ENCODE assay signal across 12 cellular contexts in genomic region chr2:79717364-79718007, GRCh38.
DNase-seq lines count a peak whose midpoint lies in the region; ATAC-seq and TF ChIP-seq lines count a peak whose summit lies in the region.
"Had no signal": no experiment of that assay in that cellular context is flagged by ENCODE, and none has a peak within 500 bp of the region (broad histone marks: within the 10 kb centered on the region; RNA-seq: fewer than 3 reads in every experiment).

No MANE protein-coding gene starts in this region.

- peak overlapping the region; percentile 49 for H3K14ac ChIP-seq in trophoblast cell (ENCODE audit: low read length)

- POLR2A ChIA-PET in Panc1 (lab: Charles Lee), result no interaction called here

- CTCF ChIA-PET in Panc1 (lab: Charles Lee), result interaction anchor here (0.6 kb wide), 1 partner anchor 85 kb away, joined by 4 read pairs; no protein-coding TSS in a partner anchor

- H4K12ac ChIP-seq in trophoblast cell (ENCODE audit: low read depth, low read length), result no peak overlapping the region

- H3K27me3 ChIP-seq in Panc1 (ENCODE audit: control insufficient read depth, insufficient read depth, low read length), result no peaks in the 10 kb centered on the region
- no peaks in the 10 kb centered on the region for H3K27me3 ChIP-seq in fibroblast of lung (ENCODE audit: control insufficient read depth, insufficient read depth, low read length)
- no peaks in the 10 kb centered on the region for H3K27me3 ChIP-seq in trophoblast cell (ENCODE audit: insufficient read depth, low read length)
- H3K27me3 ChIP-seq: adrenal gland had no signal

- peak overlapping the region; percentile 87 for H2BK5ac ChIP-seq in trophoblast cell (ENCODE audit: low read depth, low read length, poor library complexity)

- H3K4me3 ChIP-seq in Panc1 (ENCODE audit: low read depth in 2 of 2, low read length in 2 of 2) (no peak overlapping the region), fibroblast of lung (replicated peaks in 1 of 4; ENCODE audit: control extremely low read depth in 1 of 4, insufficient read depth in 1 of 4, low read depth in 3 of 4, low read length in 4 of 4) (no peak overlapping the region), trophoblast cell (ENCODE audit: low read depth, low read length) (no peak overlapping the region), mucosa of descending colon (no peak overlapping the region)
- H3K4me3 ChIP-seq: adrenal gland had no signal

- intact Hi-C loops in Panc1 (cut with micrococcal nuclease; ENCODE audit: unreplicated experiment) (no loop called here), mucosa of descending colon (cut with DNase I, micrococcal nuclease) (no loop called here), head of caudate nucleus (cut with DNase I) (no loop called here)

- BruUV-seq in Panc1 (replicated peaks; lab: Mats Ljungman, UMichigan), result no TSS peak

- H3K4me2 ChIP-seq in fibroblast of lung (ENCODE audit: extremely low read depth, insufficient read depth, low read length) (no peak overlapping the region), trophoblast cell (ENCODE audit: low read length) (peak overlapping the region; percentile 21)

- no peak overlapping the region for H3K23ac ChIP-seq in trophoblast cell (ENCODE audit: low read length)

- H2BK120ac ChIP-seq in trophoblast cell (ENCODE audit: insufficient read depth, low read length, poor library complexity), result peak overlapping the region; percentile 72

- no peaks in the 10 kb centered on the region for H3K36me3 ChIP-seq in Panc1 (ENCODE audit: control insufficient read depth, insufficient read depth, low read length)
- H3K36me3 ChIP-seq in fibroblast of lung (ENCODE audit: control insufficient read depth, insufficient read depth, low read length), result no peaks in the 10 kb centered on the region
- no peaks in the 10 kb centered on the region for H3K36me3 ChIP-seq in trophoblast cell (ENCODE audit: control insufficient read depth in 1 of 2, insufficient read depth in 2 of 2, low read length in 2 of 2)
- H3K36me3 ChIP-seq in mucosa of descending colon (ENCODE audit: low read depth), result no peaks in the 10 kb centered on the region
- H3K36me3 ChIP-seq: adrenal gland had no signal

- DNase-seq in EL (peak; percentile 97), Panc1 (ENCODE audit: low read depth, low spot score) (peak; percentile 33), fibroblast of lung (ENCODE audit: low read depth in 2 of 2) (peak; percentile 28 to 99), trophoblast cell (peak; percentile 43 to 55), mucosa of descending colon (no peak), head of caudate nucleus (no peak)
- DNase-seq: adrenal gland, DMS79 had no signal

- WGBS in trophoblast cell (ENCODE audit: extremely low coverage, insufficient coverage, insufficient read length), result no CpG with 5 or more reads among the region's 5 CpGs

- no peak for TF ChIP-seq CTCF in Panc1 (IDR thresholded peaks at IDR 0.05)
- no peak for TF ChIP-seq CTCF in fibroblast of lung (conservative IDR thresholded peaks at IDR 0.05 in 1 of 2, IDR thresholded peaks at IDR 0.05 in 1 of 2; ENCODE audit: low read depth in 1 of 2, low read length in 2 of 2)
- no peak for TF ChIP-seq CTCF in mucosa of descending colon (IDR thresholded peaks at IDR 0.05)

- no peak overlapping the region for H3K4ac ChIP-seq in trophoblast cell (ENCODE audit: low read depth, low read length)

- peak overlapping the region; percentile 23 for H2AK5ac ChIP-seq in trophoblast cell (ENCODE audit: low read length)

- H3K27ac ChIP-seq in Panc1 (ENCODE audit: low read length), result peak overlapping the region; percentile 26
- H3K27ac ChIP-seq in fibroblast of lung (ENCODE audit: insufficient read depth, low read length), result no peak overlapping the region
- peak overlapping the region; percentile 90 for H3K27ac ChIP-seq in trophoblast cell (ENCODE audit: low read depth, low read length)
- H3K27ac ChIP-seq: adrenal gland had no signal

- H3K18ac ChIP-seq in trophoblast cell (ENCODE audit: low read length), result peak overlapping the region; percentile 73

- no peaks in the 10 kb centered on the region for H4K20me1 ChIP-seq in fibroblast of lung (ENCODE audit: control insufficient read depth, extremely low read depth, insufficient read depth, low read length)

- H2AFZ ChIP-seq in fibroblast of lung (ENCODE audit: low read length), result no peak overlapping the region
- no peak overlapping the region for H2AFZ ChIP-seq in trophoblast cell (ENCODE audit: insufficient read depth, low read length, poor library complexity)

- in situ Hi-C loops in Panc1 (cut with HindIII; ENCODE audit: low pct_unique_long_range_greater_than_20kb, low sequenced_read_pairs), result no loop called here

- H3K4me1 ChIP-seq in Panc1 (ENCODE audit: control insufficient read depth, insufficient read depth, low read length) (no peaks in the 10 kb centered on the region; the same call in 1 of the 2 replicates), fibroblast of lung (ENCODE audit: control insufficient read depth, extremely low read depth, insufficient read depth, low read length) (peaks cover 3% of the 10 kb centered on the region), trophoblast cell (ENCODE audit: control insufficient read depth in 1 of 2, insufficient read depth in 2 of 2, low read length in 2 of 2) (peaks cover 6 to 7% of the 10 kb centered on the region in 2 experiments), mucosa of descending colon (ENCODE audit: low read depth) (no peaks in the 10 kb centered on the region)
- H3K4me1 ChIP-seq: adrenal gland had no signal

- H3K9me3 ChIP-seq in Panc1 (ENCODE audit: control insufficient read depth, insufficient read depth, low read depth, low read length), result no peaks in the 10 kb centered on the region
- H3K9me3 ChIP-seq in fibroblast of lung (ENCODE audit: control insufficient read depth, insufficient read depth, low read depth, low read length), result no peaks in the 10 kb centered on the region
- no peaks in the 10 kb centered on the region for H3K9me3 ChIP-seq in trophoblast cell (ENCODE audit: insufficient read depth, low read depth, low read length)
- H3K9me3 ChIP-seq in mucosa of descending colon, result no peaks in the 10 kb centered on the region
- H3K9me3 ChIP-seq: adrenal gland had no signal

- no peak overlapping the region for H4K8ac ChIP-seq in trophoblast cell (ENCODE audit: low read depth, low read length)

- H3K79me1 ChIP-seq in trophoblast cell (ENCODE audit: low read length), result peaks cover 7% of the 10 kb centered on the region

- ATAC-seq in Panc1, result peak; percentile 93
- ATAC-seq in GM21447 (IDR thresholded peaks at IDR 0.05; ENCODE audit: unreplicated experiment), result no peak
- ATAC-seq in GM18519 (IDR thresholded peaks at IDR 0.05; ENCODE audit: low FRiP score, unreplicated experiment), result no peak
- no peak for ATAC-seq in mucosa of descending colon
- ATAC-seq: esophagus mucosa, sciatic nerve had no signal

- H3K79me2 ChIP-seq in fibroblast of lung (ENCODE audit: control insufficient read depth, insufficient read depth, low read length), result no peaks in the 10 kb centered on the region
- H3K79me2 ChIP-seq in trophoblast cell (ENCODE audit: control insufficient read depth, insufficient read depth, low read length, poor library complexity), result no peaks in the 10 kb centered on the region

- H3K9ac ChIP-seq in fibroblast of lung (ENCODE audit: insufficient read depth, low read length), result no peak overlapping the region
- no peak overlapping the region for H3K9ac ChIP-seq in trophoblast cell (ENCODE audit: low read length)

- H2BK12ac ChIP-seq in trophoblast cell (ENCODE audit: low read length), result peak overlapping the region; percentile 93

- peak overlapping the region; percentile 72 for H4K91ac ChIP-seq in trophoblast cell (ENCODE audit: low read depth, low read length)

Comparison
In these comparisons a context has a peak if more than half of its experiments do, and no peak if none do; other contexts are left out.
1. DNase-seq: peak in EL (single experiment), Panc1 (single experiment), fibroblast of lung (2 of 2) and trophoblast cell (2 of 2); none in mucosa of descending colon (0 of 3) and head of caudate nucleus (0 of 42).